In genomic region chrX:29662759-29663503, GRCh38 we compare ENCODE assay signal across 9 cellular contexts.
DNase-seq lines count a peak whose midpoint lies in the region; ATAC-seq, FAIRE-seq and TF ChIP-seq lines count a peak whose summit lies in the region.
"Had no signal": no experiment of that assay in that cellular context is flagged by ENCODE, and none has a peak within 500 bp of the region (broad histone marks: within the 10 kb centered on the region; RNA-seq: fewer than 3 reads in every experiment).

No MANE protein-coding gene starts in this region.

- H3K4me3 ChIP-seq in bronchial epithelial cell (ENCODE audit: low read depth, low read length) (no peak overlapping the region), osteoblast (ENCODE audit: insufficient read depth, low read length) (peak overlapping the region; percentile 3), right atrium auricular region (no peak overlapping the region)

- TF ChIP-seq CTCF in bronchial epithelial cell (IDR thresholded peaks at IDR 0.05; ENCODE audit: insufficient read depth, low read length, severe bottlenecking): no peak
- no peak for TF ChIP-seq CTCF in osteoblast (IDR thresholded peaks at IDR 0.05; ENCODE audit: extremely low read depth, low read depth, low read length)
- TF ChIP-seq CTCF in right atrium auricular region (IDR thresholded peaks at IDR 0.05): no peak

- H4K20me1 ChIP-seq in osteoblast (ENCODE audit: insufficient read depth, low read length): no peaks in the 10 kb centered on the region

- no peaks in the 10 kb centered on the region for H3K79me2 ChIP-seq in osteoblast (ENCODE audit: insufficient read depth, low read length)
- H3K79me2 ChIP-seq: parathyroid adenoma had no signal

- ATAC-seq in GM19035 (IDR thresholded peaks at IDR 0.05; ENCODE audit: unreplicated experiment): peak; percentile 65
- peak; percentile 90 for ATAC-seq in HG03432 (IDR thresholded peaks at IDR 0.05; ENCODE audit: unreplicated experiment)
- ATAC-seq in left ventricle myocardium superior: no peak

- DNase-seq in bronchial epithelial cell (ENCODE audit: low read depth): peak; percentile 93
- DNase-seq in osteoblast (ENCODE audit: insufficient read length, low spot score, missing footprints): peak; percentile 75
- no peak for DNase-seq in stimulated activated CD4-positive, alpha-beta T cell treated with anti-CD3 and anti-CD28 coated beads, Interleukin-15, amount 100 ng/mL, for 24 hours
- no peak for DNase-seq in right atrium auricular region (ENCODE audit: low spot score)
- DNase-seq in left ventricle myocardium superior: no peak
- no peak for DNase-seq in cortex of kidney (lab: John Stamatoyannopoulos, UW)

- H3K9me3 ChIP-seq in osteoblast (ENCODE audit: low read depth, low read length): no peaks in the 10 kb centered on the region
- no peaks in the 10 kb centered on the region for H3K9me3 ChIP-seq in right atrium auricular region

- H3K27ac ChIP-seq in osteoblast (ENCODE audit: low read depth, low read length) (peak overlapping the region; percentile 71), right atrium auricular region (no peak overlapping the region)
- H3K27ac ChIP-seq: parathyroid adenoma had no signal

- H3K4me1 ChIP-seq in osteoblast (ENCODE audit: insufficient read depth, low read length): peaks cover 8% of the 10 kb centered on the region
- peaks cover 0 to 10% of the 10 kb centered on the region in 2 donors for H3K4me1 ChIP-seq in right atrium auricular region
- H3K4me1 ChIP-seq: parathyroid adenoma had no signal

- H3K36me3 ChIP-seq in bronchial epithelial cell (ENCODE audit: control insufficient read depth, insufficient read depth, low read length): no peaks in the 10 kb centered on the region
- H3K36me3 ChIP-seq in osteoblast (ENCODE audit: insufficient read depth, low read length): no peaks in the 10 kb centered on the region
- no peaks in the 10 kb centered on the region for H3K36me3 ChIP-seq in right atrium auricular region

- H3K27me3 ChIP-seq in bronchial epithelial cell (ENCODE audit: control insufficient read depth, insufficient read depth, low read length) (no peaks in the 10 kb centered on the region), osteoblast (ENCODE audit: insufficient read depth, low read length) (no peaks in the 10 kb centered on the region), right atrium auricular region (no peaks in the 10 kb centered on the region)

- peak overlapping the region; percentile 57 for H3K4me2 ChIP-seq in osteoblast (ENCODE audit: insufficient read depth, low read length)

- intact Hi-C loops in left ventricle myocardium superior (cut with micrococcal nuclease): no loop called here

- no peak overlapping the region for H2AFZ ChIP-seq in osteoblast (ENCODE audit: low read length)
- H2AFZ ChIP-seq: parathyroid adenoma had no signal

- FAIRE-seq in bronchial epithelial cell (lab: Jason Lieb, UNC): no peak

Comparison
In these comparisons a context has a peak if more than half of its experiments do, and no peak if none do; other contexts are left out.
1. DNase-seq: peak in bronchial epithelial cell (single experiment) and osteoblast (single experiment); none in stimulated activated CD4-positive, alpha-beta T cell treated with anti-CD3 and anti-CD28 coated beads, Interleukin-15, amount 100 ng/mL, for 24 hours (single experiment), right atrium auricular region (single experiment), left ventricle myocardium superior (single experiment) and cortex of kidney (single experiment).